Comparison of ENCODE assay signal across 21 cellular contexts in genomic region chr1:38444311-38444710, GRCh38.
DNase-seq lines count a peak whose midpoint lies in the region; ATAC-seq and TF ChIP-seq lines count a peak whose summit lies in the region.
"Had no signal": no experiment of that assay in that cellular context is flagged by ENCODE, and none has a peak within 500 bp of the region (broad histone marks: within the 10 kb centered on the region; RNA-seq: fewer than 3 reads in every experiment).

No MANE protein-coding gene starts in this region.

- 11% methylated on average over 4 of the region's 4 CpGs for WGBS in SK-N-SH (ENCODE audit: low lambda C conversion rate)
- WGBS in smooth muscle cell (ENCODE audit: low lambda C conversion rate) = 47% methylated on average over 4 of the region's 4 CpGs

- H3K9ac ChIP-seq in SK-N-SH (no peak overlapping the region), smooth muscle cell (ENCODE audit: low read depth) (no peak overlapping the region)

- BruUV-seq in A673 (replicated peaks; lab: Mats Ljungman, UMichigan) = no TSS peak

- ATAC-seq in GM21360 (IDR thresholded peaks at IDR 0.05; ENCODE audit: unreplicated experiment) (no peak), HG02885 (IDR thresholded peaks at IDR 0.05; ENCODE audit: poor library complexity, unreplicated experiment) (no peak)
- ATAC-seq: activated T-cell treated with anti-CD3 and anti-CD28 coated beads, Interleukin-2, amount 50 U/mL, for 4 hours; HepG2 had no signal

- H3K4me3 ChIP-seq in SK-N-SH (ENCODE audit: low read depth in 2 of 2, low read length in 1 of 2) = no peak overlapping the region
- no peak overlapping the region for H3K4me3 ChIP-seq in smooth muscle cell
- no peak overlapping the region for H3K4me3 ChIP-seq in A673 (ENCODE audit: low read depth, low read length, poor library complexity, severe bottlenecking)
- H3K4me3 ChIP-seq: sigmoid colon had no signal

- CTCF ChIA-PET in SK-N-SH (lab: Yijun Ruan, JAX) = no interaction called here
- CTCF ChIA-PET in A673 (lab: Charles Lee) = no interaction called here

- H3K79me2 ChIP-seq in SK-N-SH (ENCODE audit: insufficient read depth) = no peaks in the 10 kb centered on the region
- H3K79me2 ChIP-seq in smooth muscle cell (ENCODE audit: low read depth) = no peaks in the 10 kb centered on the region

- intact Hi-C loops in A673 (cut with micrococcal nuclease; ENCODE audit: unreplicated experiment) = no loop called here

- H3K27ac ChIP-seq in SK-N-SH (ENCODE audit: low read depth in 2 of 2, low read length in 1 of 2) (peak overlapping the region in 1 of 2 experiments; percentile 10; a peak in 1 of 4 replicates), smooth muscle cell (ENCODE audit: low read depth) (no peak overlapping the region), A673 (ENCODE audit: low read depth, low read length, poor library complexity, severe bottlenecking) (no peak overlapping the region)
- H3K27ac ChIP-seq: neutrophil, sigmoid colon had no signal

- peaks cover 0 to 17% of the 10 kb centered on the region in 2 experiments; a peak in 1 of 4 replicates for H3K4me1 ChIP-seq in SK-N-SH (ENCODE audit: control insufficient read depth in 1 of 2, insufficient read depth in 2 of 2, low read depth in 1 of 2, low read length in 1 of 2)
- H3K4me1 ChIP-seq in smooth muscle cell (ENCODE audit: low read depth) = peaks cover 23% of the 10 kb centered on the region
- no peaks in the 10 kb centered on the region for H3K4me1 ChIP-seq in A673 (ENCODE audit: insufficient read depth, low read length, poor library complexity, severe bottlenecking)
- H3K4me1 ChIP-seq: sigmoid colon had no signal

- no peaks in the 10 kb centered on the region for H4K20me1 ChIP-seq in SK-N-SH (ENCODE audit: insufficient read depth)
- no peaks in the 10 kb centered on the region for H4K20me1 ChIP-seq in smooth muscle cell (ENCODE audit: low read depth)

- TF ChIP-seq CTCF in SK-N-SH (IDR thresholded peaks at IDR 0.05) (no peak), smooth muscle cell (IDR thresholded peaks at IDR 0.05; ENCODE audit: borderline replicate concordance, insufficient read depth, poor library complexity, severe bottlenecking) (no peak), A673 (conservative IDR thresholded peaks at IDR 0.05; ENCODE audit: low read depth, low read length) (no peak)

- POLR2A ChIA-PET in SK-N-SH (lab: Yijun Ruan, JAX) = no interaction called here
- POLR2A ChIA-PET in A673 (lab: Charles Lee; ENCODE audit: low non-redundant PET) = no interaction called here

- H2AFZ ChIP-seq in SK-N-SH (ENCODE audit: low read depth) (peak overlapping the region; percentile 48; the same call in 1 of the 2 replicates), smooth muscle cell (ENCODE audit: low read depth) (no peak overlapping the region)

- peaks cover 6% of the 10 kb centered on the region for H3F3A ChIP-seq in SK-N-SH (replicated peaks; ENCODE audit: insufficient read depth)
- peaks cover 4% of the 10 kb centered on the region for H3F3A ChIP-seq in smooth muscle cell (ENCODE audit: low read depth)

- no peaks in the 10 kb centered on the region for H3K27me3 ChIP-seq in SK-N-SH (ENCODE audit: insufficient read depth)
- no peaks in the 10 kb centered on the region for H3K27me3 ChIP-seq in smooth muscle cell (ENCODE audit: low read depth)
- no peaks in the 10 kb centered on the region for H3K27me3 ChIP-seq in A673 (replicated peaks; ENCODE audit: insufficient read depth, low read depth, low read length, poor library complexity)
- H3K27me3 ChIP-seq: neutrophil had no signal

- no peak for TF ChIP-seq EP300 in SK-N-SH (IDR thresholded peaks at IDR 0.05; ENCODE audit: borderline replicate concordance in 1 of 2, low read depth in 1 of 2, low read length in 1 of 2)

- TF ChIP-seq RAD21 in SK-N-SH (IDR thresholded peaks at IDR 0.05; ENCODE audit: low read length) = no peak

- H3K9me2 ChIP-seq in SK-N-SH = no peaks in the 10 kb centered on the region

- H3K9me3 ChIP-seq in SK-N-SH (peaks cover 9% of the 10 kb centered on the region; the same call in 1 of the 2 replicates), smooth muscle cell (replicated peaks; ENCODE audit: low read depth) (no peaks in the 10 kb centered on the region), A673 (ENCODE audit: low read depth, low read length, poor library complexity, severe bottlenecking) (peaks cover 7% of the 10 kb centered on the region)
- H3K9me3 ChIP-seq: neutrophil had no signal

- H3K4me2 ChIP-seq in SK-N-SH (peak overlapping the region; percentile 59), smooth muscle cell (peak overlapping the region; percentile 66)

- H3K36me3 ChIP-seq in SK-N-SH (replicated peaks in 1 of 2; ENCODE audit: control insufficient read depth in 1 of 2, insufficient read depth in 2 of 2, low read length in 1 of 2) = no peaks in the 10 kb centered on the region
- H3K36me3 ChIP-seq in smooth muscle cell (ENCODE audit: low read depth) = no peaks in the 10 kb centered on the region
- H3K36me3 ChIP-seq in A673 (ENCODE audit: insufficient read depth, low read length, poor library complexity, severe bottlenecking) = no peaks in the 10 kb centered on the region
- H3K36me3 ChIP-seq: sigmoid colon had no signal

- DNase-seq in H4 (ENCODE audit: low spot score) = peak; percentile 54
- DNase-seq in SK-N-SH = no peak
- DNase-seq in fibroblast of peridontal ligament (ENCODE audit: extremely low read depth) = peak; percentile 5
- no peak for DNase-seq in smooth muscle cell (lab: John Stamatoyannopoulos, UW; ENCODE audit: unreplicated experiment)
- no peak for DNase-seq in SKM-1 (lab: John Stamatoyannopoulos, UW; ENCODE audit: unreplicated experiment)
- no peak for DNase-seq in A673 (ENCODE audit: low spot score)
- DNase-seq: activated CD4-positive, alpha-beta T cell treated with anti-CD3 and anti-CD28 coated beads, Interleukin-2, amount 50 U/mL, for 1 hour; activated naive CD8-positive, alpha-beta T cell treated with anti-CD3 and anti-CD28 coated beads for 36 hours; activated T-cell treated with anti-CD3 and anti-CD28 coated beads, Interleukin-2, amount 50 U/mL, for 4 hours; CD4-positive, CD25-positive, alpha-beta regulatory T cell; central memory CD4-positive, alpha-beta T cell; DND-41; mesenchymal stem cell; SHP77 treated with DMSO at 0.1 percent for 48 hours; sigmoid colon; stimulated activated CD4-positive, alpha-beta T cell treated with anti-CD3 and anti-CD28 coated beads, Interleukin-4, amount 100 ng/mL, for 4 hours; T-helper 9 cell had no signal

TF ChIP-seq in SK-N-SH, 30 proteins besides CTCF, POLR2A, EP300 and RAD21 (continues in another document):
- TF ChIP-seq MXI1 (IDR thresholded peaks at IDR 0.05; ENCODE audit: low read depth, low read length) (no peak), RCOR1 (IDR thresholded peaks at IDR 0.05; ENCODE audit: low read length) (no peak), CHD2 (IDR thresholded peaks at IDR 0.05; ENCODE audit: low read length, partially characterized antibody) (no peak), GATA2 (CRISPR knock-in tag; IDR thresholded peaks at IDR 0.05) (no peak), NRF1 (IDR thresholded peaks at IDR 0.05; ENCODE audit: low read depth, low read length) (no peak), MAX (IDR thresholded peaks at IDR 0.05; ENCODE audit: low read depth) (no peak), MEF2A (IDR thresholded peaks at IDR 0.05; ENCODE audit: borderline replicate concordance, low read depth) (no peak), PBX3 (IDR thresholded peaks at IDR 0.05) (no peak), FOSL2 (IDR thresholded peaks at IDR 0.05; ENCODE audit: borderline replicate concordance, low read depth) (0 out of 2 replicates have a peak, but pooled peaks have one; percentile 33), JUND (IDR thresholded peaks at IDR 0.05) (peak; percentile 29; the same call in 1 of the 2 replicates), IRF3 (IDR thresholded peaks at IDR 0.05; ENCODE audit: low read depth, low read length) (no peak), RXRA (IDR thresholded peaks at IDR 0.05; ENCODE audit: borderline replicate concordance, low read depth) (no peak), TCF12 (IDR thresholded peaks at IDR 0.05) (peak; percentile 52), SMC3 (IDR thresholded peaks at IDR 0.05; ENCODE audit: low read depth, low read length) (no peak), TEAD4 (IDR thresholded peaks at IDR 0.05; ENCODE audit: borderline replicate concordance, insufficient read depth) (peak; percentile 37; the same call in 1 of the 2 replicates), USF1 (IDR thresholded peaks at IDR 0.05; ENCODE audit: borderline replicate concordance, low read depth) (no peak), FOXM1 (IDR thresholded peaks at IDR 0.05; ENCODE audit: low read depth) (no peak)

Comparison
In these comparisons a context has a peak if more than half of its experiments do, and no peak if none do; other contexts are left out.
1. DNase-seq: peak in H4 (single experiment) and fibroblast of peridontal ligament (single experiment); none in SK-N-SH (single experiment), smooth muscle cell (single experiment), SKM-1 (single experiment) and A673 (single experiment).